Comparison of ENCODE assay signal across 1 cellular context in the genomic region with DNA sequence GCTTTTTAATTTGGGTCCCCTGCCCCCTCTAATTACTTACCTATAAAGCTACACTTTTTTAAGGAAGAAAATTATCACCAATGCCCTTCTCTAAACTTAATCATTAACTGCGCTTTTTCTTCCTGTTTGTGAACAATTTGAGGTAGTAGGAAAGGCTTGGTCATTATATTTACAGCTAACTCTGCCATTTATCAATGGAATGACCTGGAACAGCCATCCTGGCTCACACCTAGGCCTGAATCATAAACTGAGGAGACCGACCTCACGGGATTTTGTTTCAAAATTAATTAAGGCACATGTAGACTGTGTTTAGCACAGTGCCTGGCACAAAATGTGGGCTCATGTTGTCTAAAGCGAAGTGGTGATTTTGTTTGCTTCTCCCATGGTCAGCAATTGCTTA.
TF ChIP-seq lines count a peak whose summit lies in the region.

No MANE protein-coding gene starts in this region.

TF ChIP-seq in GM23338, 12 proteins besides CTCF, POLR2A, EP300 and RAD21 (continued from another document):
- TF ChIP-seq EZH2 (IDR thresholded peaks at IDR 0.05; ENCODE audit: low read depth, unreplicated experiment) (no peak), ZNF114 (CRISPR knock-in tag; IDR thresholded peaks at IDR 0.05) (no peak), ZNF331 (CRISPR knock-in tag; IDR thresholded peaks at IDR 0.05; ENCODE audit: low read depth) (no peak), NANOG (IDR thresholded peaks at IDR 0.05; ENCODE audit: borderline replicate concordance) (no peak)
- TF ChIP-seq, protein P1, sequence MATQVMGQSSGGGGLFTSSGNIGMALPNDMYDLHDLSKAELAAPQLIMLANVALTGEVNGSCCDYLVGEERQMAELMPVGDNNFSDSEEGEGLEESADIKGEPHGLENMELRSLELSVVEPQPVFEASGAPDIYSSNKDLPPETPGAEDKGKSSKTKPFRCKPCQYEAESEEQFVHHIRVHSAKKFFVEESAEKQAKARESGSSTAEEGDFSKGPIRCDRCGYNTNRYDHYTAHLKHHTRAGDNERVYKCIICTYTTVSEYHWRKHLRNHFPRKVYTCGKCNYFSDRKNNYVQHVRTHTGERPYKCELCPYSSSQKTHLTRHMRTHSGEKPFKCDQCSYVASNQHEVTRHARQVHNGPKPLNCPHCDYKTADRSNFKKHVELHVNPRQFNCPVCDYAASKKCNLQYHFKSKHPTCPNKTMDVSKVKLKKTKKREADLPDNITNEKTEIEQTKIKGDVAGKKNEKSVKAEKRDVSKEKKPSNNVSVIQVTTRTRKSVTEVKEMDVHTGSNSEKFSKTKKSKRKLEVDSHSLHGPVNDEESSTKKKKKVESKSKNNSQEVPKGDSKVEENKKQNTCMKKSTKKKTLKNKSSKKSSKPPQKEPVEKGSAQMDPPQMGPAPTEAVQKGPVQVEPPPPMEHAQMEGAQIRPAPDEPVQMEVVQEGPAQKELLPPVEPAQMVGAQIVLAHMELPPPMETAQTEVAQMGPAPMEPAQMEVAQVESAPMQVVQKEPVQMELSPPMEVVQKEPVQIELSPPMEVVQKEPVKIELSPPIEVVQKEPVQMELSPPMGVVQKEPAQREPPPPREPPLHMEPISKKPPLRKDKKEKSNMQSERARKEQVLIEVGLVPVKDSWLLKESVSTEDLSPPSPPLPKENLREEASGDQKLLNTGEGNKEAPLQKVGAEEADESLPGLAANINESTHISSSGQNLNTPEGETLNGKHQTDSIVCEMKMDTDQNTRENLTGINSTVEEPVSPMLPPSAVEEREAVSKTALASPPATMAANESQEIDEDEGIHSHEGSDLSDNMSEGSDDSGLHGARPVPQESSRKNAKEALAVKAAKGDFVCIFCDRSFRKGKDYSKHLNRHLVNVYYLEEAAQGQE (IDR thresholded peaks at IDR 0.05; ENCODE audit: unreplicated experiment) = no peak
